In the genomic region with DNA sequence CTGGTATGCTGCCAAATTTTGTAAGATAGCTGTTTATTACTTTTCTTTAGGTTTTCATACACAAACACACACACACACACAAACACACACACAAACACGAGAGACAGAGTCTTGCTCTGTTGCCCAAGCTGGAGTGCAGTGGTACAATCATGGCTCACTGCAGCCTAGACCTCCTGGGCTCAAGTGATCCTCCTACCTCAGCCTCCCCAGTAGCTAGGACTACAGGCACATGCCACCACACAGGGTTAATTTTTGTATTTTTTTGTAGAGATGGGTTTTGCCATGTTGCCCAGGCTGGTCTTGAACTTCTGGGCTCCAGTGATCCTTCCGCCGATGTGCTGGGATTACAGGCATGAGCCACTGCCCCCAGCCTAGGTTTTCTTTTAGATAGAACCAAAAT, we compare ENCODE assay signal across 10 cellular contexts. TPM values are rescaled to one million over a fixed set of nuclear protein-coding genes. Genes with fewer than 3 reads are reported as not detected.
"Had no signal": no experiment of that assay in that cellular context is flagged by ENCODE, and none has a peak within 500 bp of the region (broad histone marks: within the 10 kb centered on the region; RNA-seq: fewer than 3 reads in every experiment).

No MANE protein-coding gene starts in this region.

RNA-seq across cellular contexts. Expression of a gene that starts 42.2 kb away (rescaled TPM):
- total RNA-seq: activated CD8-positive, alpha-beta memory T cell treated with anti-CD3 and anti-CD28 coated beads, Interleukin-2, amount 10 ng/mL, durations not matched to agents 7 days and 5 days; activated naive CD4-positive, alpha-beta T cell treated with anti-CD3 and anti-CD28 coated beads for 36 hours; activated T-helper 2 cell treated with anti-CD3 and anti-CD28 coated beads, Interferon-gamma antibody, Interleukin-2, Interleukin-4, amounts not matched to agents 10 μg/mL and 5 μg/mL and 100 μg/mL, durations not matched to agents 14 hours and 24 hours and 36 hours; ascending aorta; bronchial epithelial cell; kidney epithelial cell; myocyte; ovary; urinary bladder had no signal
- polyA plus RNA-seq: liver, ovary, urinary bladder had no signal
